Comparison of ENCODE assay signal across 19 cellular contexts in genomic region chr12:48946206-48946605, GRCh38.
DNase-seq lines count a peak whose midpoint lies in the region; TF ChIP-seq lines count a peak whose summit lies in the region.
"Had no signal": no experiment of that assay in that cellular context is flagged by ENCODE, and none has a peak within 500 bp of the region (broad histone marks: within the 10 kb centered on the region; RNA-seq: fewer than 3 reads in every experiment).

No MANE protein-coding gene starts in this region.

- in situ Hi-C loops in GM13976 (cut with MboI; ENCODE audit: low sequenced_read_pairs, unreplicated experiment): no loop called here

- TF ChIP-seq CTCF in choroid plexus epithelial cell (conservative IDR thresholded peaks at IDR 0.05; ENCODE audit: low read depth, low read length) (no peak), GM13976 (IDR thresholded peaks at IDR 0.05; ENCODE audit: borderline replicate concordance, control extremely low read depth, extremely low read depth, insufficient read depth, missing control alignments) (no peak)

- DNase-seq in DMS 273 (lab: John Stamatoyannopoulos, UW; ENCODE audit: unreplicated experiment) (peak; percentile 65), DMS 273 treated with DMSO at 0.1 percent for 48 hours (lab: John Stamatoyannopoulos, UW) (no peak), NCI-H2171 (lab: John Stamatoyannopoulos, UW) (peak; percentile 48), choroid plexus epithelial cell (ENCODE audit: low read depth) (peak; percentile 53), superior temporal gyrus (ENCODE audit: extremely low spot score) (peak; percentile 69), NCI-H1436 (lab: John Stamatoyannopoulos, UW) (no peak), GM13976 (ENCODE audit: low spot score) (no peak)
- DNase-seq in stimulated activated CD8-positive, alpha-beta memory T cell treated with anti-CD3 and anti-CD28 coated beads, Interleukin-4, amount 100 ng/mL, for 48 hours: no peak
- DNase-seq: activated CD4-positive, alpha-beta T cell treated with anti-CD3 and anti-CD28 coated beads, Interleukin-2, amount 10 ng/mL, durations not matched to agents 24 days and 14 days; activated naive CD8-positive, alpha-beta T cell treated with anti-CD3 and anti-CD28 coated beads for 36 hours; activated T-cell treated with anti-CD3 and anti-CD28 coated beads, Interleukin-2, amount 50 U/mL, for 24 hours; DMS79 treated with DMSO at 0.1 percent for 48 hours; naive thymus-derived CD8-positive, alpha-beta T cell; NCI-H1048; RPMI8226 had no signal

- no peak overlapping the region for H3K4me3 ChIP-seq in choroid plexus epithelial cell (ENCODE audit: low read depth, low read length)
- H3K4me3 ChIP-seq: BLaER1 treated with 17β-estradiol and CSF1 and Interleukin-3, amounts not matched to agents 10 nM and 100 nM; lung; skin epidermis; tibial nerve had no signal

Comparison
In these comparisons a context has a peak if more than half of its experiments do, and no peak if none do; other contexts are left out.
1. DNase-seq: peak in DMS 273 (single experiment), NCI-H2171 (single experiment), choroid plexus epithelial cell (single experiment) and superior temporal gyrus (single experiment); none in DMS 273 treated with DMSO at 0.1 percent for 48 hours (single experiment), NCI-H1436 (single experiment), stimulated activated CD8-positive, alpha-beta memory T cell treated with anti-CD3 and anti-CD28 coated beads, Interleukin-4, amount 100 ng/mL, for 48 hours (single experiment) and GM13976 (single experiment).